ENCODE assay signal across 9 cellular contexts in the genomic region with DNA sequence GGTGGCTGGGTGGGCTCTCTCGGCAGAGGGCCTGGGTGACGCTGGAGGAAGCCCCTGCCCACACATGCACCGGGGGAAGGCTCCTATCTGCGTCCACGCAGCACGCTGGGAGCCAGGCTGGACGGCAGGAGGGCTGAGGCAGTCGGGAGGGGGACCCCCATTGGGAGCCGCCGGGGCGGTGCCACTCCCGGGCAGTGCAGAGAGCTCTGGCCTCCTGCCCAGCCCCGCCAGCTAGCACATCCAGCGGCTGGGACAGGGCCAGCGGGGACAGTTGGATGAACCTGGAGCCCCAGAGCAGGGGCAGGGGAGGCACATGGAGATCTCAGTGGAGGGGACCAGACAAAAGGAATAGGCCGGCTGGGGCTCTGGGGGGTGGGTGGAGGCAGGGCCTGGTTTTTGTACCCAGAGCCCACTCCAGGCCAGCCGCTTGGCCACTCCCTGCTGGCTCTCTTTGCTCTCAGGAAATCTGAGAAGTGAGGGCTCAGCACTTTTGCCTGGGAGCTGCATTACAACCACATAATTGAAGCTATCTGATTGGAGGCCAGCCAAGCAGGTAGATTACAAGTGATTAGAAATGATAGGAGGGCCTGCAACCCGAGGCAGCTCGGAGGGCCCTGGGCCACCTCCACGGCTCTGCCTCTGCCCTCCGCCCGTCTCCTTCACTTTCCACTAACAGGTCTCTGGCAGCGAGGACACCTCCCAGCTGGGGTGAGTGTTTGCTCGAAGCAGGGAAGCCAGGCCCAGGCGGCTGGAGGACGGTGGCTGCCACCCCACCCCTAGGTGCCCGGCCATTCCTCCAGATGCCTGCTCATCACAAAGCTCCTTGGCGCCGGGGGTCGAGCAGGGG. TPM values are rescaled to one million over a fixed set of nuclear protein-coding genes. Genes with fewer than 3 reads are reported as not detected.
DNase-seq lines count a peak whose midpoint lies in the region; ATAC-seq and TF ChIP-seq lines count a peak whose summit lies in the region.
"Had no signal": no experiment of that assay in that cellular context is flagged by ENCODE, and none has a peak within 500 bp of the region (broad histone marks: within the 10 kb centered on the region; RNA-seq: fewer than 3 reads in every experiment).

No MANE protein-coding gene starts in this region.

- ATAC-seq in GM19324 (IDR thresholded peaks at IDR 0.05; ENCODE audit: low FRiP score, unreplicated experiment), result no peak
- ATAC-seq: activated T-helper 17 cell treated with anti-CD3 and anti-CD28 coated beads, Interleukin-2, amount 50 U/mL, for 72 hours had no signal

- H3K4me1 ChIP-seq in NT2/D1 (ENCODE audit: insufficient read depth, insufficient read length) (peaks cover 22% of the 10 kb centered on the region), uterus (peaks cover 0 to 6% of the 10 kb centered on the region in 2 donors)

- H3K4me3 ChIP-seq in NT2/D1 (ENCODE audit: insufficient read length, low read depth), result no peak overlapping the region
- H3K4me3 ChIP-seq in uterus, result no peak overlapping the region

- peak; percentile 27 for DNase-seq in SIG-M5 treated with dmso at 0.1 percent for 504 hours (lab: John Stamatoyannopoulos, UW; ENCODE audit: unreplicated experiment)
- DNase-seq in SIG-M5 (lab: John Stamatoyannopoulos, UW), result no peak
- DNase-seq in NT2/D1 (ENCODE audit: low read depth, low spot score), result no peak
- peak; percentile 53 for DNase-seq in iPS-NIHi7 (ENCODE audit: extremely low spot score)
- DNase-seq in uterus, result peak; percentile 30 to 34
- no peak for DNase-seq in foreskin melanocyte
- DNase-seq in RKO (ENCODE audit: low spot score), result no peak

- no peaks in the 10 kb centered on the region for H3K36me3 ChIP-seq in NT2/D1 (ENCODE audit: insufficient read depth, insufficient read length, low read length)
- no peaks in the 10 kb centered on the region for H3K36me3 ChIP-seq in uterus

- no peak for TF ChIP-seq CTCF in uterus (IDR thresholded peaks at IDR 0.05)

- H3K27me3 ChIP-seq in NT2/D1 (ENCODE audit: insufficient read depth, insufficient read length), result no peaks in the 10 kb centered on the region
- no peaks in the 10 kb centered on the region for H3K27me3 ChIP-seq in uterus

- intact Hi-C loops in uterus (cut with DNase I; ENCODE audit: low total_unique reads), result no loop called here

- peak overlapping the region; percentile 68 for H3K9ac ChIP-seq in NT2/D1 (ENCODE audit: insufficient read length, low read depth)

- H3K27ac ChIP-seq in uterus, result peak overlapping the region in 1 of 2 donors; percentile 15

- H3K9me3 ChIP-seq in NT2/D1 (ENCODE audit: insufficient read depth, low read length) (no peaks in the 10 kb centered on the region), uterus (no peaks in the 10 kb centered on the region)

- TF ChIP-seq POLR2A in uterus (IDR thresholded peaks at IDR 0.05), result no peak

RNA-seq across cellular contexts. Expression of gene ENGASE, which starts 40.1 kb away (rescaled TPM):
- total RNA-seq in uterus, result 10 to 100 TPM in 3 of 4 donors, 1 to 10 TPM in 1; 3.8 to 63.2 (median 24.6) TPM

Comparison
In these comparisons a context has a peak if more than half of its experiments do, and no peak if none do; other contexts are left out.
1. DNase-seq: peak in SIG-M5 treated with dmso at 0.1 percent for 504 hours (single experiment), iPS-NIHi7 (single experiment) and uterus (2 of 2); none in SIG-M5 (single experiment), NT2/D1 (single experiment), foreskin melanocyte (single experiment) and RKO (single experiment).